ENCODE assay signal across 8 cellular contexts in genomic region chrX:30654386-30654785, GRCh38. TPM values are rescaled to one million over a fixed set of nuclear protein-coding genes. Genes with fewer than 3 reads are reported as not detected.
A peak's percentile ranks its signal among the peaks of the same experiment; 100 is the strongest.
DNase-seq lines count a peak whose midpoint lies in the region; ATAC-seq and TF ChIP-seq lines count a peak whose summit lies in the region.
"Not testable (repeated sequence)": the region's sequence is repeated elsewhere in the genome, so short reads cannot be mapped to it uniquely, and the experiment has no call there.

No MANE protein-coding gene starts in this region.

- ATAC-seq in GM23338; activated CD8-positive, alpha-beta memory T cell treated with anti-CD3 and anti-CD28 coated beads, Interleukin-2, amount 10 ng/mL, durations not matched to agents 7 days and 5 days; heart left ventricle; naive B cell (ENCODE audit: low read depth in 2 of 2): not testable (repeated sequence)

- not testable (repeated sequence) for H3F3A ChIP-seq in GM23338 (replicated peaks; ENCODE audit: low read depth); PC-9 (ENCODE audit: insufficient read depth, low read depth)

- H3K27ac ChIP-seq in AG04450 (ENCODE audit: low read depth, low read length); GM23338 (ENCODE audit: low read depth); PC-9: not testable (repeated sequence)
- peak overlapping the region in 9 of 12 donors; percentile 64 to 87 (median 82) for H3K27ac ChIP-seq in heart left ventricle
- peak overlapping the region in 7 of 21 experiments; percentile 58 to 82 (median 75) for H3K27ac ChIP-seq in skin epidermis

- H3K9me3 ChIP-seq in AG04450 (ENCODE audit: control insufficient read depth, insufficient read depth, low read length); PC-9 (ENCODE audit: insufficient read depth, low read depth); heart left ventricle: not testable (repeated sequence)

- H3K27me3 Mint-ChIP-seq in GM23338 (ENCODE audit: insufficient read depth, low read depth, poor library complexity); activated CD8-positive, alpha-beta memory T cell treated with anti-CD3 and anti-CD28 coated beads, Interleukin-2, amount 10 ng/mL, durations not matched to agents 7 days and 5 days; MCF 10A (ENCODE audit: insufficient read depth, unreplicated experiment); naive B cell: not testable (repeated sequence)

- H3K4me3 ChIP-seq in AG04450 (ENCODE audit: low read depth, low read length) = peak overlapping the region; percentile 79
- H3K4me3 ChIP-seq in GM23338 = peak overlapping the region; percentile 62
- H3K4me3 ChIP-seq in PC-9 = not testable (repeated sequence)
- H3K4me3 ChIP-seq in heart left ventricle = peak overlapping the region in 9 of 12 donors; percentile 56 to 89 (median 72)
- H3K4me3 ChIP-seq in skin epidermis = peak overlapping the region in 6 of 7 experiments; percentile 46 to 68 (median 54)

- not testable (repeated sequence) for H3K27me3 ChIP-seq in AG04450 (ENCODE audit: control insufficient read depth, insufficient read depth, low read length); GM23338 (ENCODE audit: insufficient read depth); PC-9 (ENCODE audit: insufficient read depth, low read depth); heart left ventricle

- not testable (repeated sequence) for TF ChIP-seq CTCF in AG04450 (IDR thresholded peaks at IDR 0.05; ENCODE audit: low read depth, low read length); GM23338 (conservative IDR thresholded peaks at IDR 0.05; ENCODE audit: low read depth in 2 of 2); PC-9 (conservative IDR thresholded peaks at IDR 0.05); MCF 10A (IDR thresholded peaks at IDR 0.05; ENCODE audit: unreplicated experiment); heart left ventricle (IDR thresholded peaks at IDR 0.05)

- H3K4me3 Mint-ChIP-seq in GM23338 (peak overlapping the region; percentile 78), MCF 10A (ENCODE audit: unreplicated experiment) (peak overlapping the region; percentile 55), naive B cell (peak overlapping the region in 7 of 8 donors; percentile 72 to 95 (median 88))
- H3K4me3 Mint-ChIP-seq in activated CD8-positive, alpha-beta memory T cell treated with anti-CD3 and anti-CD28 coated beads, Interleukin-2, amount 10 ng/mL, durations not matched to agents 7 days and 5 days = peak overlapping the region; percentile 83

- not testable (repeated sequence) for H4K20me1 ChIP-seq in GM23338 (replicated peaks; ENCODE audit: insufficient read depth); PC-9 (ENCODE audit: insufficient read depth)

- POLR2A ChIA-PET in AG04450 (lab: Yijun Ruan, JAX); PC-9 (lab: Charles Lee; ENCODE audit: unreplicated experiment); MCF 10A (lab: Yijun Ruan, JAX): not testable (repeated sequence)

- not testable (repeated sequence) for H3K9me3 Mint-ChIP-seq in GM23338; activated CD8-positive, alpha-beta memory T cell treated with anti-CD3 and anti-CD28 coated beads, Interleukin-2, amount 10 ng/mL, durations not matched to agents 7 days and 5 days (ENCODE audit: low read depth); MCF 10A (ENCODE audit: unreplicated experiment); naive B cell

- not testable (repeated sequence) for H3K4me1 ChIP-seq in GM23338 (ENCODE audit: insufficient read depth); PC-9 (replicated peaks; ENCODE audit: insufficient read depth)
- peaks cover 0 to 33% (median 0%) of the 10 kb centered on the region in 12 donors for H3K4me1 ChIP-seq in heart left ventricle

- not testable (repeated sequence) for TF ChIP-seq POLR2A in heart left ventricle (IDR thresholded peaks at IDR 0.05)

- BruUV-seq in PC-9 (replicated peaks; lab: Mats Ljungman, UMichigan); MCF 10A (replicated peaks; lab: Mats Ljungman, UMichigan): not testable (repeated sequence)

- H3K4me1 Mint-ChIP-seq in GM23338 (peaks cover 11% of the 10 kb centered on the region), MCF 10A (ENCODE audit: insufficient read depth, unreplicated experiment) (peaks cover 12% of the 10 kb centered on the region), naive B cell (peaks cover 22 to 30% (median 25%) of the 10 kb centered on the region in 3 donors)
- peaks cover 58% of the 10 kb centered on the region for H3K4me1 Mint-ChIP-seq in activated CD8-positive, alpha-beta memory T cell treated with anti-CD3 and anti-CD28 coated beads, Interleukin-2, amount 10 ng/mL, durations not matched to agents 7 days and 5 days

- WGBS in heart left ventricle, 4 donors = 85 to 95% (median 91%) methylated on average over 13 of the region's 13 CpGs

- H2AFZ ChIP-seq in GM23338, PC-9: not testable (repeated sequence)

- CTCF ChIA-PET in AG04450 (lab: Charles Lee); PC-9 (lab: Charles Lee); activated CD8-positive, alpha-beta memory T cell treated with anti-CD3 and anti-CD28 coated beads, Interleukin-2, amount 10 ng/mL, durations not matched to agents 7 days and 5 days (lab: Charles Lee): not testable (repeated sequence)
- CTCF ChIA-PET in MCF 10A (lab: Yijun Ruan, JAX) = interaction anchor here (1.1 kb wide), 1 partner anchor 84 kb away, joined by 3 read pairs; no protein-coding TSS in a partner anchor

- not testable (repeated sequence) for H3K9me2 ChIP-seq in GM23338 (ENCODE audit: insufficient read depth); PC-9 (ENCODE audit: insufficient read depth)

- not testable (repeated sequence) for H3K36me3 Mint-ChIP-seq in GM23338 (ENCODE audit: low read depth); activated CD8-positive, alpha-beta memory T cell treated with anti-CD3 and anti-CD28 coated beads, Interleukin-2, amount 10 ng/mL, durations not matched to agents 7 days and 5 days; MCF 10A (ENCODE audit: insufficient read depth, unreplicated experiment); naive B cell

- not testable (repeated sequence) for H3K79me2 ChIP-seq in GM23338 (replicated peaks; ENCODE audit: insufficient read depth); PC-9 (ENCODE audit: low read depth)

- not testable (repeated sequence) for H3K27ac Mint-ChIP-seq in GM23338
- H3K27ac Mint-ChIP-seq in activated CD8-positive, alpha-beta memory T cell treated with anti-CD3 and anti-CD28 coated beads, Interleukin-2, amount 10 ng/mL, durations not matched to agents 7 days and 5 days = peak overlapping the region; percentile 83
- H3K27ac Mint-ChIP-seq in MCF 10A (ENCODE audit: low read depth, unreplicated experiment) (peak overlapping the region; percentile 59), naive B cell (peak overlapping the region in 4 of 6 donors; percentile 22 to 94 (median 54))

- not testable (repeated sequence) for H3K36me3 ChIP-seq in GM23338 (ENCODE audit: insufficient read depth); PC-9 (ENCODE audit: low read depth); heart left ventricle

- intact Hi-C loops in PC-9 (cut with micrococcal nuclease; ENCODE audit: unreplicated experiment); heart left ventricle (cut with DNase I): not testable (repeated sequence)
- intact Hi-C loops in MCF 10A (cut with micrococcal nuclease) = loop anchor here (10.0 kb wide), 1 partner anchor 80 kb away; the partner anchor contains the start of gene TASL

- H3K4me2 ChIP-seq in GM23338 (peak overlapping the region; percentile 78), PC-9 (peak overlapping the region; percentile 79)

- DNase-seq in AG04450 (ENCODE audit: low read depth, low spot score); GM23338 (ENCODE audit: low spot score); PC-9; activated CD8-positive, alpha-beta memory T cell treated with anti-CD3 and anti-CD28 coated beads, Interleukin-2, amount 10 ng/mL, durations not matched to agents 7 days and 5 days; MCF 10A (ENCODE audit: unreplicated experiment); heart left ventricle; naive B cell: not testable (repeated sequence)

RNA-seq across cellular contexts. Expression of gene GK, which starts 1.2 kb away (rescaled TPM):
- polyA plus RNA-seq in AG04450 (2011; rRNA removed) (23.4 and 31.4 TPM in 2 replicates), GM23338 (2016; fragmentation: Nextera tagmentation; extraction: Ambion mirVana) (10.6 and 10.8 TPM in 2 replicates), heart left ventricle (1 to 10 TPM; 5.0 TPM), naive B cell (ENCODE audit: low read depth in 6 of 6) (10 to 100 TPM; 10.3 to 19.5 (median 14.5) TPM)
- 28.2 and 29.2 TPM in 2 replicates for polyA minus RNA-seq in AG04450 (2011; rRNA and poly(A)+ RNA removed)
- 7.3 and 8.4 TPM in 2 replicates for total RNA-seq in GM23338 (2014; rRNA removed; shearing (Covaris generic))
- total RNA-seq in PC-9 (2021) (4.8 and 5.4 TPM in 2 replicates), MCF 10A (2022) (10.1 and 18.0 TPM in 2 replicates), heart left ventricle (10 to 100 TPM in 2 of 9 donors, 1 to 10 TPM in 7; 3.3 to 17.1 (median 7.5) TPM)
- 10 to 100 TPM; 19.6 to 30.3 TPM for total RNA-seq in activated CD8-positive, alpha-beta memory T cell treated with anti-CD3 and anti-CD28 coated beads, Interleukin-2, amount 10 ng/mL, durations not matched to agents 7 days and 5 days
